Comparison of ENCODE assay signal across 8 cellular contexts in the genomic region with DNA sequence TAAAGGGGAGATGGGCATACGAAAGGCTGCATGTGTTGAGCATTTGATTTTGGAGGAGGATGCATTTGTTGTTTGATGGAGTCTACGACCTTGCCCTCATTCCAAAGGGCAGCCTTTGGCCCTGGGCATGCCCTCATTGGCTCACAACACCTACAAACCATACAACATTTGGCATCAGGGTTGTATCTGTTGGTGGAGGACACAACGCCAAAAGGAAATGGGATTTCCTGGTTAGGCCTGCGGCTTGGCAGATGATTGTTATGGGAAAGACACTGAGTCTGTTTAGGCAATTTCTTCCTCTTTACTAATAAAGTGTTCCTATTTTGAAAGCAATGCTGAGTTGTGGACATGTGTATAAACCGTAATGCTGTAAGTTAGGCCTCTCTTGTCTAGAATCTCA.
DNase-seq lines count a peak whose midpoint lies in the region; ATAC-seq and TF ChIP-seq lines count a peak whose summit lies in the region.

No MANE protein-coding gene starts in this region.

- H2BK20ac ChIP-seq in H9 (ENCODE audit: low read depth, low read length, poor library complexity, severe bottlenecking), result no peak overlapping the region

- ATAC-seq in DND-41 (ENCODE audit: insufficient read depth, low read depth) (no peak), HG02943 (IDR thresholded peaks at IDR 0.05; ENCODE audit: low read depth, unreplicated experiment) (peak; percentile 7)
- no peak for ATAC-seq in activated naive CD8-positive, alpha-beta T cell treated with anti-CD3 and anti-CD28 coated beads, Interleukin-2, amount 50 U/mL, for 24 hours

- no peak overlapping the region for H2BK120ac ChIP-seq in H9 (ENCODE audit: low read depth, low read length, poor library complexity, severe bottlenecking)

- H2BK5ac ChIP-seq in H9 (ENCODE audit: insufficient read length, low read length), result no peak overlapping the region

- no peaks in the 10 kb centered on the region for H3K23me2 ChIP-seq in H9 (ENCODE audit: insufficient read length, low read depth, low read length, poor library complexity, severe bottlenecking)

- H3K56ac ChIP-seq in H9 (ENCODE audit: insufficient read length, low read depth, low read length), result no peak overlapping the region

- peak overlapping the region; percentile 93 for H3K27ac Mint-ChIP-seq in activated naive CD8-positive, alpha-beta T cell treated with anti-CD3 and anti-CD28 coated beads, Interleukin-2, amount 50 U/mL, for 24 hours
- H3K27ac Mint-ChIP-seq in H9, result no peak overlapping the region

- no peaks in the 10 kb centered on the region for H3K27me3 ChIP-seq in DND-41 (ENCODE audit: insufficient read depth, low read length, poor library complexity)
- no peaks in the 10 kb centered on the region for H3K27me3 ChIP-seq in mucosa of rectum (ENCODE audit: control insufficient read depth in 2 of 2, insufficient read depth in 2 of 2, low read length in 2 of 2)
- H3K27me3 ChIP-seq in brain microvascular endothelial cell (replicated peaks), result no peaks in the 10 kb centered on the region
- no peaks in the 10 kb centered on the region for H3K27me3 ChIP-seq in H9 (ENCODE audit: insufficient read depth, low read length)
- peaks cover 57% of the 10 kb centered on the region for H3K27me3 ChIP-seq in PC-9 (ENCODE audit: insufficient read depth, low read depth)

- no peak for DNase-seq in DND-41
- no peak for DNase-seq in activated naive CD8-positive, alpha-beta T cell treated with anti-CD3 and anti-CD28 coated beads, Interleukin-2, amount 50 U/mL, for 24 hours
- no peak for DNase-seq in brain microvascular endothelial cell
- DNase-seq in H9, result no peak
- no peak for DNase-seq in stimulated activated naive CD4-positive, alpha-beta T cell treated with Interleukin-2 at 50 U/mL for 16 hours (lab: John Stamatoyannopoulos, UW)
- DNase-seq in PC-9, result no peak

- H3K4me2 ChIP-seq in DND-41 (ENCODE audit: insufficient read depth, low read length) (peak overlapping the region; percentile 67), H9 (ENCODE audit: insufficient read depth, insufficient read length, low read length) (no peak overlapping the region), PC-9 (no peak overlapping the region)

- H2BK12ac ChIP-seq in H9 (ENCODE audit: insufficient read length, low read depth, low read length), result no peak overlapping the region

- H4K5ac ChIP-seq in H9 (ENCODE audit: insufficient read length, low read depth, low read length), result no peak overlapping the region

- intact Hi-C loops in PC-9 (cut with micrococcal nuclease; ENCODE audit: unreplicated experiment), result no loop called here

- no peaks in the 10 kb centered on the region for H3K9me2 ChIP-seq in PC-9 (ENCODE audit: insufficient read depth)

- H3K4me3 Mint-ChIP-seq in activated naive CD8-positive, alpha-beta T cell treated with anti-CD3 and anti-CD28 coated beads, Interleukin-2, amount 50 U/mL, for 24 hours, result peak overlapping the region; percentile 86
- H3K4me3 Mint-ChIP-seq in H9, result no peak overlapping the region

- no peak overlapping the region for H4K91ac ChIP-seq in H9 (ENCODE audit: insufficient read length, low read depth, low read length)

- H4K20me1 ChIP-seq in DND-41 (ENCODE audit: insufficient read depth, low read length) (peaks cover 12% of the 10 kb centered on the region), H9 (ENCODE audit: control insufficient read depth, insufficient read depth, insufficient read length) (no peaks in the 10 kb centered on the region), PC-9 (ENCODE audit: insufficient read depth) (no peaks in the 10 kb centered on the region; the same call in 1 of the 2 replicates)

- peaks cover 30% of the 10 kb centered on the region for H3K36me3 Mint-ChIP-seq in activated naive CD8-positive, alpha-beta T cell treated with anti-CD3 and anti-CD28 coated beads, Interleukin-2, amount 50 U/mL, for 24 hours (ENCODE audit: low read depth)
- H3K36me3 Mint-ChIP-seq in H9 (ENCODE audit: insufficient read depth in 1 of 3, low read depth in 3 of 3), result peaks cover 0 to 4% (median 2%) of the 10 kb centered on the region in 3 experiments; a peak in 3 of 7 replicates

- H3K27me3 Mint-ChIP-seq in activated naive CD8-positive, alpha-beta T cell treated with anti-CD3 and anti-CD28 coated beads, Interleukin-2, amount 50 U/mL, for 24 hours, result no peaks in the 10 kb centered on the region
- no peaks in the 10 kb centered on the region for H3K27me3 Mint-ChIP-seq in H9 (ENCODE audit: low read depth)

- no peak overlapping the region for H3K23ac ChIP-seq in H9 (ENCODE audit: insufficient read length, low read depth, low read length)

- POLR2A ChIA-PET in PC-9 (lab: Charles Lee; ENCODE audit: unreplicated experiment), result no interaction called here

- no peak overlapping the region for H2AK5ac ChIP-seq in H9 (ENCODE audit: insufficient read length, low read length)

- H3K4ac ChIP-seq in H9 (ENCODE audit: low read depth, low read length), result no peak overlapping the region

- H3T11ph ChIP-seq in H9 (ENCODE audit: low read length), result no peak overlapping the region

- H3K4me1 ChIP-seq in DND-41 (ENCODE audit: insufficient read depth, low read length) (peaks cover 58% of the 10 kb centered on the region), mucosa of rectum (ENCODE audit: control insufficient read depth in 2 of 2, insufficient read depth in 2 of 2, low read length in 2 of 2) (peaks cover under 1 to 6% of the 10 kb centered on the region in 2 donors), H9 (ENCODE audit: insufficient read depth, low read length) (0 out of 2 replicates have a peak, but pooled peaks cover 2% of the 10 kb centered on the region), PC-9 (replicated peaks; ENCODE audit: insufficient read depth) (no peaks in the 10 kb centered on the region)

- no peak overlapping the region for H3K18ac ChIP-seq in H9 (ENCODE audit: insufficient read length, low read depth, low read length)

- H3K36me3 ChIP-seq in DND-41 (ENCODE audit: insufficient read depth, low read length), result peaks cover 28% of the 10 kb centered on the region
- H3K36me3 ChIP-seq in mucosa of rectum (ENCODE audit: control insufficient read depth in 2 of 2, insufficient read depth in 2 of 2, low read length in 2 of 2), result no peaks in the 10 kb centered on the region
- H3K36me3 ChIP-seq in brain microvascular endothelial cell (replicated peaks), result no peaks in the 10 kb centered on the region
- no peaks in the 10 kb centered on the region for H3K36me3 ChIP-seq in PC-9 (ENCODE audit: low read depth)

- H3K27ac ChIP-seq in DND-41 (ENCODE audit: low read length), result peak overlapping the region; percentile 74
- H3K27ac ChIP-seq in mucosa of rectum (ENCODE audit: low read depth in 2 of 2, low read length in 2 of 2), result peak overlapping the region; percentile 26 to 41
- no peak overlapping the region for H3K27ac ChIP-seq in brain microvascular endothelial cell
- no peak overlapping the region for H3K27ac ChIP-seq in H9 (ENCODE audit: insufficient read length, low read depth, low read length)
- H3K27ac ChIP-seq in PC-9, result no peak overlapping the region

- H4K8ac ChIP-seq in H9 (replicated peaks; ENCODE audit: insufficient read length, low read depth, low read length), result no peak overlapping the region

- H3K14ac ChIP-seq in H9 (ENCODE audit: insufficient read depth, low read length), result no peak overlapping the region

- H3K9ac ChIP-seq in DND-41 (ENCODE audit: low read depth, low read length) (peak overlapping the region; percentile 50), mucosa of rectum (ENCODE audit: low read depth in 1 of 2, low read length in 2 of 2) (peak overlapping the region in 1 of 2 donors; percentile 20), H9 (ENCODE audit: extremely low read depth, insufficient read length, low read length) (no peak overlapping the region)

- H2AFZ ChIP-seq in DND-41 (ENCODE audit: low read depth, low read length) (no peak overlapping the region), H9 (ENCODE audit: low read length) (no peak overlapping the region), PC-9 (no peak overlapping the region)

- H3K9me3 ChIP-seq in DND-41 (ENCODE audit: insufficient read depth, low read length, severe bottlenecking), result no peaks in the 10 kb centered on the region
- no peaks in the 10 kb centered on the region for H3K9me3 ChIP-seq in mucosa of rectum (ENCODE audit: control insufficient read depth in 2 of 2, low read length in 2 of 2)
- no peaks in the 10 kb centered on the region for H3K9me3 ChIP-seq in H9 (ENCODE audit: control insufficient read depth, low read depth, low read length)
- no peaks in the 10 kb centered on the region for H3K9me3 ChIP-seq in PC-9 (ENCODE audit: insufficient read depth, low read depth)

- TF ChIP-seq CTCF in DND-41 (IDR thresholded peaks at IDR 0.05; ENCODE audit: borderline replicate concordance, extremely low read depth, low read length, poor library complexity, severe bottlenecking) (no peak), brain microvascular endothelial cell (IDR thresholded peaks at IDR 0.05; ENCODE audit: low read depth, low read length, missing control alignments) (no peak), H9 (conservative IDR thresholded peaks at IDR 0.05) (no peak), PC-9 (conservative IDR thresholded peaks at IDR 0.05) (no peak)

- BruUV-seq in PC-9 (replicated peaks; lab: Mats Ljungman, UMichigan), result no TSS peak

- peak overlapping the region in 1 of 2 experiments; percentile 53; a peak in 2 of 4 replicates for H3K4me3 ChIP-seq in DND-41 (ENCODE audit: low read depth in 1 of 2, low read length in 2 of 2)
- H3K4me3 ChIP-seq in mucosa of rectum (ENCODE audit: low read length in 2 of 2), result peak overlapping the region; percentile 13 to 68
- no peak overlapping the region for H3K4me3 ChIP-seq in brain microvascular endothelial cell (ENCODE audit: low read depth, low read length)
- no peak overlapping the region for H3K4me3 ChIP-seq in PC-9

- in situ Hi-C loops in brain microvascular endothelial cell (cut with HindIII; ENCODE audit: low pct_ligation_motif_present, low sequenced_read_pairs), result no loop called here

- no CpG with 5 or more reads among the region's 5 CpGs for WGBS in H9 (ENCODE audit: extremely low coverage, insufficient read length, low lambda C conversion rate)

- H3K79me1 ChIP-seq in H9 (ENCODE audit: insufficient read depth, low read depth, low read length, poor library complexity, severe bottlenecking), result no peaks in the 10 kb centered on the region

- H2BK15ac ChIP-seq in H9 (ENCODE audit: low read depth, low read length), result no peak overlapping the region

- CTCF ChIA-PET in PC-9 (lab: Charles Lee), result no interaction called here

- peaks cover 16% of the 10 kb centered on the region for H3K9me3 Mint-ChIP-seq in activated naive CD8-positive, alpha-beta T cell treated with anti-CD3 and anti-CD28 coated beads, Interleukin-2, amount 50 U/mL, for 24 hours
- H3K9me3 Mint-ChIP-seq in H9, result peaks cover 3 to 8% of the 10 kb centered on the region in 2 experiments; a peak in 4 of 5 replicates

- H3K79me2 ChIP-seq in DND-41 (ENCODE audit: insufficient read depth, low read length) (peaks cover 94% of the 10 kb centered on the region), H9 (ENCODE audit: insufficient read depth, low read length) (no peaks in the 10 kb centered on the region), PC-9 (ENCODE audit: low read depth) (no peaks in the 10 kb centered on the region)

- H3F3A ChIP-seq in PC-9 (ENCODE audit: insufficient read depth, low read depth), result no peaks in the 10 kb centered on the region

- peaks cover 59% of the 10 kb centered on the region for H3K4me1 Mint-ChIP-seq in activated naive CD8-positive, alpha-beta T cell treated with anti-CD3 and anti-CD28 coated beads, Interleukin-2, amount 50 U/mL, for 24 hours
- H3K4me1 Mint-ChIP-seq in H9, result peaks cover 32 to 33% of the 10 kb centered on the region in 2 experiments

Comparison
In these comparisons a context has a peak if more than half of its experiments do, and no peak if none do; other contexts are left out.
1. H3K27ac ChIP-seq: peak in DND-41 (single experiment) and mucosa of rectum (2 of 2); none in brain microvascular endothelial cell (single experiment), H9 (single experiment) and PC-9 (single experiment).
2. H3K4me3 ChIP-seq: peak in mucosa of rectum (2 of 2); none in brain microvascular endothelial cell (single experiment) and PC-9 (single experiment).